Comparison of ENCODE assay signal across 1 cellular context in genomic region chr18:13568443-13569392, GRCh38.
TF ChIP-seq lines count a peak whose summit lies in the region.

No MANE protein-coding gene starts in this region.

TF ChIP-seq in GM12878, 131 proteins besides CTCF, POLR2A, EP300 and RAD21 (continued from another document and continues in another):
- peak; percentile 89 for TF ChIP-seq TBL1XR1 (IDR thresholded peaks at IDR 0.05; ENCODE audit: low read depth, low read length)
- TF ChIP-seq, protein P1, sequence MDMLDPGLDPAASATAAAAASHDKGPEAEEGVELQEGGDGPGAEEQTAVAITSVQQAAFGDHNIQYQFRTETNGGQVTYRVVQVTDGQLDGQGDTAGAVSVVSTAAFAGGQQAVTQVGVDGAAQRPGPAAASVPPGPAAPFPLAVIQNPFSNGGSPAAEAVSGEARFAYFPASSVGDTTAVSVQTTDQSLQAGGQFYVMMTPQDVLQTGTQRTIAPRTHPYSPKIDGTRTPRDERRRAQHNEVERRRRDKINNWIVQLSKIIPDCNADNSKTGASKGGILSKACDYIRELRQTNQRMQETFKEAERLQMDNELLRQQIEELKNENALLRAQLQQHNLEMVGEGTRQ (IDR thresholded peaks at IDR 0.05; ENCODE audit: borderline replicate concordance, low read depth, low read length), result no peak; the same call in 1 of the 2 replicates
- TF ChIP-seq PML (IDR thresholded peaks at IDR 0.05; ENCODE audit: low read length), result no peak; the same call in 1 of the 2 replicates
- TF ChIP-seq RELA (IDR thresholded peaks at IDR 0.05; ENCODE audit: borderline replicate concordance, partially characterized antibody), result peak; percentile 63
- no peak for TF ChIP-seq FOS (IDR thresholded peaks at IDR 0.05; ENCODE audit: borderline replicate concordance, extremely low read depth, insufficient read length)
- TF ChIP-seq, protein P2, sequence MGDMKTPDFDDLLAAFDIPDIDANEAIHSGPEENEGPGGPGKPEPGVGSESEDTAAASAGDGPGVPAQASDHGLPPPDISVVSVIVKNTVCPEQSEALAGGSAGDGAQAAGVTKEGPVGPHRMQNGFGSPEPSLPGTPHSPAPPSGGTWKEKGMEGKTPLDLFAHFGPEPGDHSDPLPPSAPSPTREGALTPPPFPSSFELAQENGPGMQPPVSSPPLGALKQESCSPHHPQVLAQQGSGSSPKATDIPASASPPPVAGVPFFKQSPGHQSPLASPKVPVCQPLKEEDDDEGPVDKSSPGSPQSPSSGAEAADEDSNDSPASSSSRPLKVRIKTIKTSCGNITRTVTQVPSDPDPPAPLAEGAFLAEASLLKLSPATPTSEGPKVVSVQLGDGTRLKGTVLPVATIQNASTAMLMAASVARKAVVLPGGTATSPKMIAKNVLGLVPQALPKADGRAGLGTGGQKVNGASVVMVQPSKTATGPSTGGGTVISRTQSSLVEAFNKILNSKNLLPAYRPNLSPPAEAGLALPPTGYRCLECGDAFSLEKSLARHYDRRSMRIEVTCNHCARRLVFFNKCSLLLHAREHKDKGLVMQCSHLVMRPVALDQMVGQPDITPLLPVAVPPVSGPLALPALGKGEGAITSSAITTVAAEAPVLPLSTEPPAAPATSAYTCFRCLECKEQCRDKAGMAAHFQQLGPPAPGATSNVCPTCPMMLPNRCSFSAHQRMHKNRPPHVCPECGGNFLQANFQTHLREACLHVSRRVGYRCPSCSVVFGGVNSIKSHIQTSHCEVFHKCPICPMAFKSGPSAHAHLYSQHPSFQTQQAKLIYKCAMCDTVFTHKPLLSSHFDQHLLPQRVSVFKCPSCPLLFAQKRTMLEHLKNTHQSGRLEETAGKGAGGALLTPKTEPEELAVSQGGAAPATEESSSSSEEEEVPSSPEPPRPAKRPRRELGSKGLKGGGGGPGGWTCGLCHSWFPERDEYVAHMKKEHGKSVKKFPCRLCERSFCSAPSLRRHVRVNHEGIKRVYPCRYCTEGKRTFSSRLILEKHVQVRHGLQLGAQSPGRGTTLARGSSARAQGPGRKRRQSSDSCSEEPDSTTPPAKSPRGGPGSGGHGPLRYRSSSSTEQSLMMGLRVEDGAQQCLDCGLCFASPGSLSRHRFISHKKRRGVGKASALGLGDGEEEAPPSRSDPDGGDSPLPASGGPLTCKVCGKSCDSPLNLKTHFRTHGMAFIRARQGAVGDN (IDR thresholded peaks at IDR 0.05), result peak; percentile 92
- peak; percentile 47; the same call in 1 of the 2 replicates for TF ChIP-seq ZBED1 (IDR thresholded peaks at IDR 0.05; ENCODE audit: borderline replicate concordance)
- no peak for TF ChIP-seq PKNOX1 (IDR thresholded peaks at IDR 0.05)
- no peak for TF ChIP-seq SIN3A (IDR thresholded peaks at IDR 0.05; ENCODE audit: low read depth, low read length)
- TF ChIP-seq JUND (IDR thresholded peaks at IDR 0.05; ENCODE audit: low read depth, low read length), result peak; percentile 61; the same call in 1 of the 2 replicates
- no peak for TF ChIP-seq NFXL1 (IDR thresholded peaks at IDR 0.05; ENCODE audit: borderline replicate concordance)
- TF ChIP-seq SMAD1 (IDR thresholded peaks at IDR 0.05; ENCODE audit: low read depth, partially characterized antibody), result peak; percentile 74
- TF ChIP-seq KDM1A (IDR thresholded peaks at IDR 0.05; ENCODE audit: borderline replicate concordance), result no peak
- peak; percentile 45; the same call in 1 of the 2 replicates for TF ChIP-seq NR2C1 (IDR thresholded peaks at IDR 0.05)
- TF ChIP-seq, protein P3, sequence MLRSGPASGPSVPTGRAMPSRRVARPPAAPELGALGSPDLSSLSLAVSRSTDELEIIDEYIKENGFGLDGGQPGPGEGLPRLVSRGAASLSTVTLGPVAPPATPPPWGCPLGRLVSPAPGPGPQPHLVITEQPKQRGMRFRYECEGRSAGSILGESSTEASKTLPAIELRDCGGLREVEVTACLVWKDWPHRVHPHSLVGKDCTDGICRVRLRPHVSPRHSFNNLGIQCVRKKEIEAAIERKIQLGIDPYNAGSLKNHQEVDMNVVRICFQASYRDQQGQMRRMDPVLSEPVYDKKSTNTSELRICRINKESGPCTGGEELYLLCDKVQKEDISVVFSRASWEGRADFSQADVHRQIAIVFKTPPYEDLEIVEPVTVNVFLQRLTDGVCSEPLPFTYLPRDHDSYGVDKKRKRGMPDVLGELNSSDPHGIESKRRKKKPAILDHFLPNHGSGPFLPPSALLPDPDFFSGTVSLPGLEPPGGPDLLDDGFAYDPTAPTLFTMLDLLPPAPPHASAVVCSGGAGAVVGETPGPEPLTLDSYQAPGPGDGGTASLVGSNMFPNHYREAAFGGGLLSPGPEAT (IDR thresholded peaks at IDR 0.05; ENCODE audit: low read depth), result peak; percentile 73; the same call in 1 of the 2 replicates
- no peak for TF ChIP-seq NR2C2 (IDR thresholded peaks at IDR 0.05; ENCODE audit: borderline replicate concordance, control insufficient read depth, insufficient read length, low read depth)
- no peak for TF ChIP-seq EGR1 (IDR thresholded peaks at IDR 0.05; ENCODE audit: borderline replicate concordance in 1 of 2, low read depth in 2 of 2, low read length in 2 of 2)
- peak; percentile 23; the same call in 1 of the 2 replicates for TF ChIP-seq SMC3 (IDR thresholded peaks at IDR 0.05; ENCODE audit: borderline replicate concordance, low read length)
- TF ChIP-seq JUNB (IDR thresholded peaks at IDR 0.05), result peak; percentile 64
- no peak for TF ChIP-seq EZH2 (IDR thresholded peaks at IDR 0.05; ENCODE audit: borderline replicate concordance, control insufficient read depth, low read depth, low read length)
- TF ChIP-seq E2F8 (IDR thresholded peaks at IDR 0.05; ENCODE audit: low read depth, partially characterized antibody), result no peak
- no peak for TF ChIP-seq GABPA (IDR thresholded peaks at IDR 0.05; ENCODE audit: low read depth)
- TF ChIP-seq TCF3 (IDR thresholded peaks at IDR 0.05; ENCODE audit: borderline replicate concordance, insufficient read depth, low read depth, low read length), result no peak
- TF ChIP-seq HDAC6 (IDR thresholded peaks at IDR 0.05; ENCODE audit: unreplicated experiment), result no peak
- TF ChIP-seq NKRF (conservative IDR thresholded peaks at IDR 0.05), result no peak
- no peak for TF ChIP-seq REST (IDR thresholded peaks at IDR 0.05; ENCODE audit: low read depth, low read length)
- TF ChIP-seq ZBTB33 (IDR thresholded peaks at IDR 0.05), result no peak
- TF ChIP-seq YY1 (IDR thresholded peaks at IDR 0.05; ENCODE audit: low read depth, low read length), result 0 out of 2 replicates have a peak, but pooled peaks have one; percentile 32
- no peak for TF ChIP-seq HDGF (IDR thresholded peaks at IDR 0.05)
- peak; percentile 78; the same call in 1 of the 2 replicates for TF ChIP-seq NFIC (IDR thresholded peaks at IDR 0.05; ENCODE audit: low read depth, low read length)
- peak; percentile 90 for TF ChIP-seq ZBTB4 (CRISPR knock-in tag; IDR thresholded peaks at IDR 0.05)
- no peak; the same call in 1 of the 2 replicates for TF ChIP-seq CBFB (IDR thresholded peaks at IDR 0.05; ENCODE audit: low read depth)
- TF ChIP-seq ATF7 (IDR thresholded peaks at IDR 0.05; ENCODE audit: low read depth), result peak; percentile 100
- no peak for TF ChIP-seq ZNF217 (IDR thresholded peaks at IDR 0.05)
- TF ChIP-seq MTA2 (IDR thresholded peaks at IDR 0.05; ENCODE audit: low read depth), result peak; percentile 83
- TF ChIP-seq RUNX3 (IDR thresholded peaks at IDR 0.05; ENCODE audit: low read length), result peak; percentile 75
- no peak for TF ChIP-seq YBX1 (IDR thresholded peaks at IDR 0.05)
